Comparison of ENCODE assay signal across 1 cellular context in the genomic region with DNA sequence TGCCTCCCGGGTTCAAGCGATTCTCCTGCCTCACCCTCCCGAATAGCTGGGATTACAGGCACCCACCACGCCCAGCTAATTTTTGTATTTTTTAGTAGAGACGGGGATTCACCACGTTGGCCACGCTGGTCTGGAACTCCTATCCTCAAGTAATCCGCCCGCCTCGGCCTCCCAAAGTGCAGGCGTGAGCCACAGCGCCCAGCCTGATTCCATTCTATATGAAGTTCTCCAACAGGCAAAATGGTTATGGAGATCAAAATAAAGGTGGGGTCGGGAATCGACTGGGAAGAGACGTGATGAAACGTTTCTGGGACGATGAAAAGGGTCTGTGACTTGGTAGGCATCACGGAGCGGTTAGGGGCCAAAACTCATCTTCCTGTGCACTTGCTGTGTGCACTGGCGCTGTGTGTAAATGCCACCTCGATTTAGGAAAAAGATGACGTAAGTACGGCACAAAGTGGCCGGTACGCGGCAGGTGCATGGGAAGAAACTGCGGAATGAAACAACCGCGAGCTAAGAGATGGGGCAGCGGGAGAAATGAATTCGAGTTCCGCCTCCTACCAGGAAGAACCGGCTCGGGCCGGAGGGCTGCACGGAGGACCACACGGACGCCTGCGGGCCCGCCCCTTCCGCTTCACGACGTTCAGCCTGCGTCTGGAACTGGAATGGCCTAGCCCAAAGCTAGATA.
TF ChIP-seq lines count a peak whose summit lies in the region.

No MANE protein-coding gene starts in this region.

TF ChIP-seq in K562, 482 proteins besides CTCF, POLR2A, EP300 and RAD21 (continues in another document):
- TF ChIP-seq STAG1 (CRISPR knock-in tag; IDR thresholded peaks at IDR 0.05; ENCODE audit: borderline replicate concordance) (no peak), MEIS2 (IDR thresholded peaks at IDR 0.05; ENCODE audit: partially characterized antibody) (no peak), SP2 (IDR thresholded peaks at IDR 0.05; ENCODE audit: extremely low read depth, low read depth, low read length, poor library complexity, severe bottlenecking) (no peak), CREBBP (IDR thresholded peaks at IDR 0.05; ENCODE audit: low read depth, low read length) (no peak), SAFB2 (IDR thresholded peaks at IDR 0.05; ENCODE audit: borderline replicate concordance, low read depth, low read length, severe bottlenecking) (no peak), POLR3G (IDR thresholded peaks at IDR 0.05; ENCODE audit: extremely low read depth, insufficient read length, insufficient replicate concordance) (no peak), ZEB2 (IDR thresholded peaks at IDR 0.05) (no peak), NFIC (IDR thresholded peaks at IDR 0.05) (peak; percentile 39; the same call in 1 of the 2 replicates), POLR2H (tag; IDR thresholded peaks at IDR 0.05; ENCODE audit: low read depth) (no peak), ZNF212 (CRISPR knock-in tag; IDR thresholded peaks at IDR 0.05) (no peak), KDM4B (IDR thresholded peaks at IDR 0.05; ENCODE audit: borderline replicate concordance in 2 of 2, low read depth in 1 of 2) (no peak), BRD4 (IDR thresholded peaks at IDR 0.05) (no peak), ETS2 (tag; IDR thresholded peaks at IDR 0.05; ENCODE audit: borderline replicate concordance, poor library complexity, severe bottlenecking) (no peak), IFI16 (CRISPR knock-in tag; IDR thresholded peaks at IDR 0.05) (no peak), ZNF24 (IDR thresholded peaks at IDR 0.05) (no peak), GABPB1 (CRISPR knock-in tag; IDR thresholded peaks at IDR 0.05) (peak; percentile 89), DNMT1 (IDR thresholded peaks at IDR 0.05) (no peak), PHB (CRISPR knock-in tag; IDR thresholded peaks at IDR 0.05) (no peak), EWSR1 (IDR thresholded peaks at IDR 0.05; ENCODE audit: borderline replicate concordance, low read depth, partially characterized antibody) (no peak), RUNX1 (IDR thresholded peaks at IDR 0.05; ENCODE audit: low read depth) (no peak), ELF2 (CRISPR knock-in tag; IDR thresholded peaks at IDR 0.05) (0 out of 2 replicates have a peak, but pooled peaks have one; percentile 30), ZNF79 (CRISPR knock-in tag; IDR thresholded peaks at IDR 0.05; ENCODE audit: low read depth) (no peak), ATF7 (IDR thresholded peaks at IDR 0.05) (no peak), CBFA2T3 (IDR thresholded peaks at IDR 0.05) (no peak), SOX6 (IDR thresholded peaks at IDR 0.05) (no peak), FOXP1 (CRISPR knock-in tag; IDR thresholded peaks at IDR 0.05) (peak; percentile 95), TFAM (CRISPR knock-in tag; conservative IDR thresholded peaks at IDR 0.05) (no peak), ZNF76 (CRISPR knock-in tag; IDR thresholded peaks at IDR 0.05; ENCODE audit: borderline replicate concordance) (no peak), ELF4 (CRISPR knock-in tag; IDR thresholded peaks at IDR 0.05) (no peak), ZZZ3 (IDR thresholded peaks at IDR 0.05) (no peak)
- TF ChIP-seq, protein P1, sequence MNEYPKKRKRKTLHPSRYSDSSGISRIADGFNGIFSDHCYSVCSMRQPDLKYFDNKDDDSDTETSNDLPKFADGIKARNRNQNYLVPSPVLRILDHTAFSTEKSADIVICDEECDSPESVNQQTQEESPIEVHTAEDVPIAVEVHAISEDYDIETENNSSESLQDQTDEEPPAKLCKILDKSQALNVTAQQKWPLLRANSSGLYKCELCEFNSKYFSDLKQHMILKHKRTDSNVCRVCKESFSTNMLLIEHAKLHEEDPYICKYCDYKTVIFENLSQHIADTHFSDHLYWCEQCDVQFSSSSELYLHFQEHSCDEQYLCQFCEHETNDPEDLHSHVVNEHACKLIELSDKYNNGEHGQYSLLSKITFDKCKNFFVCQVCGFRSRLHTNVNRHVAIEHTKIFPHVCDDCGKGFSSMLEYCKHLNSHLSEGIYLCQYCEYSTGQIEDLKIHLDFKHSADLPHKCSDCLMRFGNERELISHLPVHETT (CRISPR knock-in tag; conservative IDR thresholded peaks at IDR 0.05 in 1 of 2, IDR thresholded peaks at IDR 0.05 in 1 of 2), result no peak
- TF ChIP-seq, protein P2, sequence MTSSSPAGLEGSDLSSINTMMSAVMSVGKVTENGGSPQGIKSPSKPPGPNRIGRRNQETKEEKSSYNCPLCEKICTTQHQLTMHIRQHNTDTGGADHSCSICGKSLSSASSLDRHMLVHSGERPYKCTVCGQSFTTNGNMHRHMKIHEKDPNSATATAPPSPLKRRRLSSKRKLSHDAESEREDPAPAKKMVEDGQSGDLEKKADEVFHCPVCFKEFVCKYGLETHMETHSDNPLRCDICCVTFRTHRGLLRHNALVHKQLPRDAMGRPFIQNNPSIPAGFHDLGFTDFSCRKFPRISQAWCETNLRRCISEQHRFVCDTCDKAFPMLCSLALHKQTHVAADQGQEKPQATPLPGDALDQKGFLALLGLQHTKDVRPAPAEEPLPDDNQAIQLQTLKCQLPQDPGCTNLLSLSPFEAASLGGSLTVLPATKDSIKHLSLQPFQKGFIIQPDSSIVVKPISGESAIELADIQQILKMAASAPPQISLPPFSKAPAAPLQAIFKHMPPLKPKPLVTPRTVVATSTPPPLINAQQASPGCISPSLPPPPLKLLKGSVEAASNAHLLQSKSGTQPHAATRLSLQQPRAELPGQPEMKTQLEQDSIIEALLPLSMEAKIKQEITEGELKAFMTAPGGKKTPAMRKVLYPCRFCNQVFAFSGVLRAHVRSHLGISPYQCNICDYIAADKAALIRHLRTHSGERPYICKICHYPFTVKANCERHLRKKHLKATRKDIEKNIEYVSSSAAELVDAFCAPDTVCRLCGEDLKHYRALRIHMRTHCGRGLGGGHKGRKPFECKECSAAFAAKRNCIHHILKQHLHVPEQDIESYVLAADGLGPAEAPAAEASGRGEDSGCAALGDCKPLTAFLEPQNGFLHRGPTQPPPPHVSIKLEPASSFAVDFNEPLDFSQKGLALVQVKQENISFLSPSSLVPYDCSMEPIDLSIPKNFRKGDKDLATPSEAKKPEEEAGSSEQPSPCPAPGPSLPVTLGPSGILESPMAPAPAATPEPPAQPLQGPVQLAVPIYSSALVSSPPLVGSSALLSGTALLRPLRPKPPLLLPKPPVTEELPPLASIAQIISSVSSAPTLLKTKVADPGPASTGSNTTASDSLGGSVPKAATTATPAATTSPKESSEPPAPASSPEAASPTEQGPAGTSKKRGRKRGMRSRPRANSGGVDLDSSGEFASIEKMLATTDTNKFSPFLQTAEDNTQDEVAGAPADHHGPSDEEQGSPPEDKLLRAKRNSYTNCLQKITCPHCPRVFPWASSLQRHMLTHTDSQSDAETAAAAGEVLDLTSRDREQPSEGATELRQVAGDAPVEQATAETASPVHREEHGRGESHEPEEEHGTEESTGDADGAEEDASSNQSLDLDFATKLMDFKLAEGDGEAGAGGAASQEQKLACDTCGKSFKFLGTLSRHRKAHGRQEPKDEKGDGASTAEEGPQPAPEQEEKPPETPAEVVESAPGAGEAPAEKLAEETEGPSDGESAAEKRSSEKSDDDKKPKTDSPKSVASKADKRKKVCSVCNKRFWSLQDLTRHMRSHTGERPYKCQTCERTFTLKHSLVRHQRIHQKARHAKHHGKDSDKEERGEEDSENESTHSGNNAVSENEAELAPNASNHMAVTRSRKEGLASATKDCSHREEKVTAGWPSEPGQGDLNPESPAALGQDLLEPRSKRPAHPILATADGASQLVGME (CRISPR knock-in tag; IDR thresholded peaks at IDR 0.05), result no peak
- TF ChIP-seq, protein P3, sequence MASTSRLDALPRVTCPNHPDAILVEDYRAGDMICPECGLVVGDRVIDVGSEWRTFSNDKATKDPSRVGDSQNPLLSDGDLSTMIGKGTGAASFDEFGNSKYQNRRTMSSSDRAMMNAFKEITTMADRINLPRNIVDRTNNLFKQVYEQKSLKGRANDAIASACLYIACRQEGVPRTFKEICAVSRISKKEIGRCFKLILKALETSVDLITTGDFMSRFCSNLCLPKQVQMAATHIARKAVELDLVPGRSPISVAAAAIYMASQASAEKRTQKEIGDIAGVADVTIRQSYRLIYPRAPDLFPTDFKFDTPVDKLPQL (IDR thresholded peaks at IDR 0.05; ENCODE audit: extremely low read depth, insufficient read length), result no peak
- TF ChIP-seq, protein P4, sequence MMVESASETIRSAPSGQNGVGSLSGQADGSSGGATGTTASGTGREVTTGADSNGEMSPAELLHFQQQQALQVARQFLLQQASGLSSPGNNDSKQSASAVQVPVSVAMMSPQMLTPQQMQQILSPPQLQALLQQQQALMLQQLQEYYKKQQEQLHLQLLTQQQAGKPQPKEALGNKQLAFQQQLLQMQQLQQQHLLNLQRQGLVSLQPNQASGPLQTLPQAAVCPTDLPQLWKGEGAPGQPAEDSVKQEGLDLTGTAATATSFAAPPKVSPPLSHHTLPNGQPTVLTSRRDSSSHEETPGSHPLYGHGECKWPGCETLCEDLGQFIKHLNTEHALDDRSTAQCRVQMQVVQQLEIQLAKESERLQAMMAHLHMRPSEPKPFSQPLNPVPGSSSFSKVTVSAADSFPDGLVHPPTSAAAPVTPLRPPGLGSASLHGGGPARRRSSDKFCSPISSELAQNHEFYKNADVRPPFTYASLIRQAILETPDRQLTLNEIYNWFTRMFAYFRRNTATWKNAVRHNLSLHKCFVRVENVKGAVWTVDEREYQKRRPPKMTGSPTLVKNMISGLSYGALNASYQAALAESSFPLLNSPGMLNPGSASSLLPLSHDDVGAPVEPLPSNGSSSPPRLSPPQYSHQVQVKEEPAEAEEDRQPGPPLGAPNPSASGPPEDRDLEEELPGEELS (CRISPR knock-in tag; IDR thresholded peaks at IDR 0.05; ENCODE audit: borderline replicate concordance), result no peak
- TF ChIP-seq, protein P5, sequence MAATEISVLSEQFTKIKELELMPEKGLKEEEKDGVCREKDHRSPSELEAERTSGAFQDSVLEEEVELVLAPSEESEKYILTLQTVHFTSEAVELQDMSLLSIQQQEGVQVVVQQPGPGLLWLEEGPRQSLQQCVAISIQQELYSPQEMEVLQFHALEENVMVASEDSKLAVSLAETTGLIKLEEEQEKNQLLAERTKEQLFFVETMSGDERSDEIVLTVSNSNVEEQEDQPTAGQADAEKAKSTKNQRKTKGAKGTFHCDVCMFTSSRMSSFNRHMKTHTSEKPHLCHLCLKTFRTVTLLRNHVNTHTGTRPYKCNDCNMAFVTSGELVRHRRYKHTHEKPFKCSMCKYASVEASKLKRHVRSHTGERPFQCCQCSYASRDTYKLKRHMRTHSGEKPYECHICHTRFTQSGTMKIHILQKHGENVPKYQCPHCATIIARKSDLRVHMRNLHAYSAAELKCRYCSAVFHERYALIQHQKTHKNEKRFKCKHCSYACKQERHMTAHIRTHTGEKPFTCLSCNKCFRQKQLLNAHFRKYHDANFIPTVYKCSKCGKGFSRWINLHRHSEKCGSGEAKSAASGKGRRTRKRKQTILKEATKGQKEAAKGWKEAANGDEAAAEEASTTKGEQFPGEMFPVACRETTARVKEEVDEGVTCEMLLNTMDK (IDR thresholded peaks at IDR 0.05; ENCODE audit: borderline replicate concordance, insufficient read depth, low read depth, low read length, poor library complexity, severe bottlenecking), result no peak
- TF ChIP-seq, protein P6, sequence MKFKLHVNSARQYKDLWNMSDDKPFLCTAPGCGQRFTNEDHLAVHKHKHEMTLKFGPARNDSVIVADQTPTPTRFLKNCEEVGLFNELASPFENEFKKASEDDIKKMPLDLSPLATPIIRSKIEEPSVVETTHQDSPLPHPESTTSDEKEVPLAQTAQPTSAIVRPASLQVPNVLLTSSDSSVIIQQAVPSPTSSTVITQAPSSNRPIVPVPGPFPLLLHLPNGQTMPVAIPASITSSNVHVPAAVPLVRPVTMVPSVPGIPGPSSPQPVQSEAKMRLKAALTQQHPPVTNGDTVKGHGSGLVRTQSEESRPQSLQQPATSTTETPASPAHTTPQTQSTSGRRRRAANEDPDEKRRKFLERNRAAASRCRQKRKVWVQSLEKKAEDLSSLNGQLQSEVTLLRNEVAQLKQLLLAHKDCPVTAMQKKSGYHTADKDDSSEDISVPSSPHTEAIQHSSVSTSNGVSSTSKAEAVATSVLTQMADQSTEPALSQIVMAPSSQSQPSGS (CRISPR knock-in tag; IDR thresholded peaks at IDR 0.05), result no peak
- TF ChIP-seq, protein P7, sequence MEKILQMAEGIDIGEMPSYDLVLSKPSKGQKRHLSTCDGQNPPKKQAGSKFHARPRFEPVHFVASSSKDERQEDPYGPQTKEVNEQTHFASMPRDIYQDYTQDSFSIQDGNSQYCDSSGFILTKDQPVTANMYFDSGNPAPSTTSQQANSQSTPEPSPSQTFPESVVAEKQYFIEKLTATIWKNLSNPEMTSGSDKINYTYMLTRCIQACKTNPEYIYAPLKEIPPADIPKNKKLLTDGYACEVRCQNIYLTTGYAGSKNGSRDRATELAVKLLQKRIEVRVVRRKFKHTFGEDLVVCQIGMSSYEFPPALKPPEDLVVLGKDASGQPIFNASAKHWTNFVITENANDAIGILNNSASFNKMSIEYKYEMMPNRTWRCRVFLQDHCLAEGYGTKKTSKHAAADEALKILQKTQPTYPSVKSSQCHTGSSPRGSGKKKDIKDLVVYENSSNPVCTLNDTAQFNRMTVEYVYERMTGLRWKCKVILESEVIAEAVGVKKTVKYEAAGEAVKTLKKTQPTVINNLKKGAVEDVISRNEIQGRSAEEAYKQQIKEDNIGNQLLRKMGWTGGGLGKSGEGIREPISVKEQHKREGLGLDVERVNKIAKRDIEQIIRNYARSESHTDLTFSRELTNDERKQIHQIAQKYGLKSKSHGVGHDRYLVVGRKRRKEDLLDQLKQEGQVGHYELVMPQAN (IDR thresholded peaks at IDR 0.05; ENCODE audit: borderline replicate concordance), result no peak
- TF ChIP-seq, protein P8, sequence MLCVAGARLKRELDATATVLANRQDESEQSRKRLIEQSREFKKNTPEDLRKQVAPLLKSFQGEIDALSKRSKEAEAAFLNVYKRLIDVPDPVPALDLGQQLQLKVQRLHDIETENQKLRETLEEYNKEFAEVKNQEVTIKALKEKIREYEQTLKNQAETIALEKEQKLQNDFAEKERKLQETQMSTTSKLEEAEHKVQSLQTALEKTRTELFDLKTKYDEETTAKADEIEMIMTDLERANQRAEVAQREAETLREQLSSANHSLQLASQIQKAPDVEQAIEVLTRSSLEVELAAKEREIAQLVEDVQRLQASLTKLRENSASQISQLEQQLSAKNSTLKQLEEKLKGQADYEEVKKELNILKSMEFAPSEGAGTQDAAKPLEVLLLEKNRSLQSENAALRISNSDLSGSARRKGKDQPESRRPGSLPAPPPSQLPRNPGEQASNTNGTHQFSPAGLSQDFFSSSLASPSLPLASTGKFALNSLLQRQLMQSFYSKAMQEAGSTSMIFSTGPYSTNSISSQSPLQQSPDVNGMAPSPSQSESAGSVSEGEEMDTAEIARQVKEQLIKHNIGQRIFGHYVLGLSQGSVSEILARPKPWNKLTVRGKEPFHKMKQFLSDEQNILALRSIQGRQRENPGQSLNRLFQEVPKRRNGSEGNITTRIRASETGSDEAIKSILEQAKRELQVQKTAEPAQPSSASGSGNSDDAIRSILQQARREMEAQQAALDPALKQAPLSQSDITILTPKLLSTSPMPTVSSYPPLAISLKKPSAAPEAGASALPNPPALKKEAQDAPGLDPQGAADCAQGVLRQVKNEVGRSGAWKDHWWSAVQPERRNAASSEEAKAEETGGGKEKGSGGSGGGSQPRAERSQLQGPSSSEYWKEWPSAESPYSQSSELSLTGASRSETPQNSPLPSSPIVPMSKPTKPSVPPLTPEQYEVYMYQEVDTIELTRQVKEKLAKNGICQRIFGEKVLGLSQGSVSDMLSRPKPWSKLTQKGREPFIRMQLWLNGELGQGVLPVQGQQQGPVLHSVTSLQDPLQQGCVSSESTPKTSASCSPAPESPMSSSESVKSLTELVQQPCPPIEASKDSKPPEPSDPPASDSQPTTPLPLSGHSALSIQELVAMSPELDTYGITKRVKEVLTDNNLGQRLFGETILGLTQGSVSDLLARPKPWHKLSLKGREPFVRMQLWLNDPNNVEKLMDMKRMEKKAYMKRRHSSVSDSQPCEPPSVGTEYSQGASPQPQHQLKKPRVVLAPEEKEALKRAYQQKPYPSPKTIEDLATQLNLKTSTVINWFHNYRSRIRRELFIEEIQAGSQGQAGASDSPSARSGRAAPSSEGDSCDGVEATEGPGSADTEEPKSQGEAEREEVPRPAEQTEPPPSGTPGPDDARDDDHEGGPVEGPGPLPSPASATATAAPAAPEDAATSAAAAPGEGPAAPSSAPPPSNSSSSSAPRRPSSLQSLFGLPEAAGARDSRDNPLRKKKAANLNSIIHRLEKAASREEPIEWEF (CRISPR knock-in tag; IDR thresholded peaks at IDR 0.05), result no peak
